In genomic region chr19:18386543-18387251, GRCh38 we compare ENCODE assay signal across 6 cellular contexts. TPM values are rescaled to one million over a fixed set of nuclear protein-coding genes. Genes with fewer than 3 reads are reported as not detected.
DNase-seq lines count a peak whose midpoint lies in the region; ATAC-seq and TF ChIP-seq lines count a peak whose summit lies in the region.

No MANE protein-coding gene starts in this region.

- peak overlapping the region; percentile 77 for H3K27ac ChIP-seq in RWPE1

- CTCF ChIA-PET in RWPE1 (lab: Yijun Ruan, JAX) = interaction anchor here (0.6 to 2.5 kb wide), 9 partner anchors 15 to 719 kb away, joined by 3 to 20 read pairs (median 4); no protein-coding TSS in a partner anchor

- TF ChIP-seq CTCF in RWPE1 (conservative IDR thresholded peaks at IDR 0.05; ENCODE audit: low read depth) = no peak

- DNase-seq in AG08395 (ENCODE audit: low spot score) = peak; percentile 23
- peak; percentile 48 for DNase-seq in RWPE1 (ENCODE audit: low spot score)
- peak; percentile 84 for DNase-seq in left lobe of liver (ENCODE audit: low spot score)
- DNase-seq in DMS79 treated with DMSO at 0.1 percent for 48 hours (lab: John Stamatoyannopoulos, UW) = no peak
- no peak for DNase-seq in GM19238 (ENCODE audit: insufficient read length, low spot score)
- DNase-seq in GDM1 (lab: John Stamatoyannopoulos, UW) = no peak

- ATAC-seq in left lobe of liver = peak; percentile 63

- POLR2A ChIA-PET in RWPE1 (lab: Yijun Ruan, JAX; ENCODE audit: low non-redundant PET) = no interaction called here

RNA-seq across cellular contexts. Expression of gene GDF15, which starts 0.7 kb away (rescaled TPM):
- total RNA-seq in left lobe of liver = 3.2 TPM

RNA-seq across cellular contexts. Expression of gene LRRC25, which starts 10.7 kb away (rescaled TPM):
- 2.2 TPM for total RNA-seq in left lobe of liver

RNA-seq across cellular contexts. Expression of gene SSBP4, which starts 32.5 kb away (rescaled TPM):
- total RNA-seq in left lobe of liver = 18.4 TPM

RNA-seq across cellular contexts. Expression of gene PGPEP1, which starts 46.3 kb away (rescaled TPM):
- total RNA-seq in left lobe of liver = 62.4 TPM

RNA-seq across cellular contexts. Expression of gene ISYNA1, which starts 51.2 kb away (rescaled TPM):
- 10.2 TPM for total RNA-seq in left lobe of liver

Comparison
In these comparisons a context has a peak if more than half of its experiments do, and no peak if none do; other contexts are left out.
1. DNase-seq: peak in AG08395 (single experiment), RWPE1 (single experiment) and left lobe of liver (single experiment); none in DMS79 treated with DMSO at 0.1 percent for 48 hours (single experiment), GM19238 (single experiment) and GDM1 (single experiment).